ENCODE assay signal across 1 cellular context in the genomic region with DNA sequence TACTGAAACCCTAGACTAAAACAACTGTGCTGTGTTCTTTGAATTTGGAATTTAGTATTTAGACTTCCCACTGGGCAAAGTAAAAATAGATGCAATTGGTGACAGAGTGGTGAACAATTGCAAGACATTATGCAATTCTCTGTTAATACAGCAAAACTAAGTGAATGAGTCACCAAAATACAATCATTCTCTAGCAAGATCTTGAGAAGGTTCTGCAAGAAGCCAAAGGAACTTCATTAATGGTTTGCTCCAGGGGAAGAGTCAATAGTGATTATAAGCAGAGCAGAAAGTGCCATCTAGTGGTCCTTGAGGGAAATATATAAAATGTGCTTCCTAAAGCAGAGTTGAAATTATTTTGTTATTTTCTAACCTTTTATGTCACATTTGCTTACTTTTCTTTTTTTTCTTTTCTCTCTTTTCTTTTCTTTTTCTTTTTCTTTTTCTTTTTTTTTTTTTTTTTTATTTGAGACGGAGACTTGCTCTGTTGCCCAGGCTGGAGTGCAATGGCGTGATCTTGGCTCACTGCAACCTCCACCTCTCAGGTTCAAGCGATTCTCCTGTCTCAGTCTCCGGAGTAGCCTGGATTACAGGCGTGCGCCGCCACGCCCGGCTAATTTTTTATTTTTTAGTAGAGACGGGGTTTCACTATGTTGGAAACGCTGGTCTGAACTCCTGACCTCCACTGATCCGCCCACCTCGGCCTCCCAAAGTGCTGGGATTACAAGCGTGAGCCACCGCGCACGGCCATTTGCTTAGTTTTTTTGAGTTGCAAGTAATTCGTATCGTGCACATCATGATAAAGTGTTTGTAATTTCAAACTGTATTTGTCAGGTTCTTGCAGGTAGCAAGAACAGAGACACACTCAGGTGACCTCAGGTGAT.
TF ChIP-seq lines count a peak whose summit lies in the region.

No MANE protein-coding gene starts in this region.

TF ChIP-seq in HCT116, 20 proteins besides CTCF, POLR2A, EP300 and RAD21 (continued from another document):
- TF ChIP-seq REST (IDR thresholded peaks at IDR 0.05; ENCODE audit: low read depth) (no peak), YY1 (IDR thresholded peaks at IDR 0.05; ENCODE audit: extremely low read depth, insufficient replicate concordance, low read depth, low read length) (no peak)
TF ChIP-seq in HCT116: peak in this region for 2.
